Comparison of ENCODE assay signal across 8 cellular contexts in genomic region chr1:39105061-39105840, GRCh38.
DNase-seq lines count a peak whose midpoint lies in the region; ATAC-seq and TF ChIP-seq lines count a peak whose summit lies in the region.

No MANE protein-coding gene starts in this region.

- peaks cover 30% of the 10 kb centered on the region for H3K4me1 Mint-ChIP-seq in CD14-positive monocyte

- intact Hi-C loops in CD14-positive monocyte (cut with micrococcal nuclease) (no loop called here), right lobe of liver (cut with DNase I) (loop anchor here in 1 of 2 donors (10.0 kb wide), 2 partner anchors 150 to 280 kb away; no protein-coding TSS in a partner anchor)

- peak overlapping the region; percentile 85 to 92 for H3K4me3 Mint-ChIP-seq in CD14-positive monocyte

- peaks cover 0 to 39% (median 11%) of the 10 kb centered on the region in 4 donors for H3K4me1 ChIP-seq in right lobe of liver

- peaks cover 0 to 2% of the 10 kb centered on the region in 2 donors for H3K36me3 Mint-ChIP-seq in CD14-positive monocyte

- peak overlapping the region; percentile 82 to 93 (median 91) for H3K27ac ChIP-seq in right lobe of liver

- no peaks in the 10 kb centered on the region for H3K9me3 ChIP-seq in right lobe of liver

- H3K27me3 Mint-ChIP-seq in CD14-positive monocyte (ENCODE audit: low read depth in 3 of 3), result peaks cover 6 to 13% (median 13%) of the 10 kb centered on the region in 3 donors

- no peak for TF ChIP-seq CTCF in CD14-positive monocyte (IDR thresholded peaks at IDR 0.05)
- no peak for TF ChIP-seq CTCF in right lobe of liver (IDR thresholded peaks at IDR 0.05)

- H3K27ac Mint-ChIP-seq in CD14-positive monocyte, result no peak overlapping the region

- H3K4me3 ChIP-seq in right lobe of liver, result peak overlapping the region; percentile 76 to 81 (median 81)

- H3K27me3 ChIP-seq in right lobe of liver, result no peaks in the 10 kb centered on the region

- no CpG with 5 or more reads among the region's 116 CpGs for WGBS in right lobe of liver (ENCODE audit: insufficient coverage, low coverage, low lambda C conversion rate, missing lambda C conversion rate)

- peak; percentile 43 for ATAC-seq in GM19463 (IDR thresholded peaks at IDR 0.05; ENCODE audit: unreplicated experiment)
- ATAC-seq in right lobe of liver, result peak; percentile 62 to 87 (median 80)

- peak; percentile 51 for DNase-seq in CD14-positive monocyte (ENCODE audit: low spot score)
- DNase-seq in NCI-H1092 treated with DMSO at 0.1 percent for 48 hours (lab: John Stamatoyannopoulos, UW), result peak; percentile 60
- peak; percentile 65 for DNase-seq in activated CD4-positive, alpha-beta T cell treated with anti-CD3 and anti-CD28 coated beads for 48 hours
- peak; percentile 74 for DNase-seq in dermis blood vessel endothelial cell
- DNase-seq in right lobe of liver, result peak; percentile 87 to 88 (median 87)
- DNase-seq in stimulated activated CD4-positive, alpha-beta T cell treated with anti-CD3 and anti-CD28 coated beads, TNF-alpha, amount 100 ng/mL, for 24 hours (ENCODE audit: low read depth in 3 of 3), result peak in 2 of 3 experiments; percentile 42 to 63
- DNase-seq in NCI-H1436 treated with DMSO at 0.1 percent for 48 hours (lab: John Stamatoyannopoulos, UW), result no peak

- peak; percentile 95 for TF ChIP-seq POLR2A in right lobe of liver (IDR thresholded peaks at IDR 0.05)

- peaks cover 0 to 5% (median 0%) of the 10 kb centered on the region in 7 donors for H3K9me3 Mint-ChIP-seq in CD14-positive monocyte

- no peaks in the 10 kb centered on the region for H3K36me3 ChIP-seq in right lobe of liver
